In the genomic region with DNA sequence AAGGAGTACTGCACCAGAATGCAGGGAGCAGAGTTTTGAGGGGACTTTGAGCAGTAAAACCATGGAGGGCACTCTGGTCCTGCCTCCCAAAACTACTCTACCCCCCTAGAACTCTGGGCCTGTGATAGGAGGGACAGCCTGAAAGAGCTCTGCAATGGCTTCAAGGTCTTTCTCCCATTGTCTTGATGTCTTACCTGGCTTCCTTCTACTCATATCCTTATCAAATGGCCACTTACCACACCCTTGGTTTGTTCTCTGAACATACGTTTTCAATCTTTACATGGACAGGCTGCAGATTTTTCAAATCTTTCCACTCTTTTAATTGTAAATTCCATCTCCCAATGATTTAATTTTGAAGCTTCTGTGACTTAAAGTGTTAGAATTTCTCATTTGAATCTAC, we compare ENCODE assay signal across 22 cellular contexts.
"Had no signal": no experiment of that assay in that cellular context is flagged by ENCODE, and none has a peak within 500 bp of the region (broad histone marks: within the 10 kb centered on the region; RNA-seq: fewer than 3 reads in every experiment).

No MANE protein-coding gene starts in this region.

- H3K27me3 ChIP-seq: colonic mucosa, esophagus muscularis mucosa, foreskin keratinocyte, gastroesophageal sphincter, heart left ventricle, hepatocyte, left lung had no signal

- H3K9me3 ChIP-seq: colonic mucosa, esophagus muscularis mucosa, left lung, lower lobe of right lung had no signal

- H3K4me3 ChIP-seq: colonic mucosa, esophagus muscularis mucosa, gastroesophageal sphincter, heart left ventricle, hepatocyte, left lung, lower lobe of right lung had no signal

- H3K27ac ChIP-seq: colonic mucosa, esophagus muscularis mucosa, foreskin keratinocyte, gastroesophageal sphincter, heart left ventricle, hepatocyte, left lung, lower lobe of right lung had no signal

- H3K4me3 Mint-ChIP-seq: dendritic cell treated with granulocyte-macrophage colony-stimulating factor and Interleukin-4, amounts not matched to agents 40 ng/mL and 50 ng/mL, for 4 days; immature natural killer cell; mesothelial cell of epicardium; naive thymus-derived CD4-positive, alpha-beta T cell had no signal

- H3K9me3 Mint-ChIP-seq: immature natural killer cell had no signal

- DNase-seq: colonic mucosa; cortex of kidney; effector CD8-positive, alpha-beta T cell; foreskin keratinocyte; heart left ventricle; hypothalamus; immature natural killer cell; islet precursor cell; kidney; kidney glomerular epithelial cell; left lung; left ventricle myocardium superior; lower lobe of right lung; mesenchymal stem cell; naive thymus-derived CD4-positive, alpha-beta T cell had no signal

- H3K4me1 ChIP-seq: colonic mucosa, esophagus muscularis mucosa, foreskin keratinocyte, gastroesophageal sphincter, left lung, lower lobe of right lung had no signal

- ATAC-seq: foreskin keratinocyte; gastroesophageal sphincter; heart left ventricle; left lung; left ventricle myocardium superior; lower lobe of right lung; naive thymus-derived CD4-positive, alpha-beta T cell had no signal

- H3K27me3 Mint-ChIP-seq: dendritic cell treated with granulocyte-macrophage colony-stimulating factor and Interleukin-4, amounts not matched to agents 40 ng/mL and 50 ng/mL, for 4 days; naive thymus-derived CD4-positive, alpha-beta T cell had no signal

- FAIRE-seq: endothelial cell of umbilical vein, frontal cortex, kidney had no signal

- H3K27ac Mint-ChIP-seq: dendritic cell treated with granulocyte-macrophage colony-stimulating factor and Interleukin-4, amounts not matched to agents 40 ng/mL and 50 ng/mL, for 4 days; immature natural killer cell; mesothelial cell of epicardium had no signal
